8 cellular contexts compared by ENCODE assay signal in genomic region chr12:102478416-102479098, GRCh38. TPM values are rescaled to one million over a fixed set of nuclear protein-coding genes. Genes with fewer than 3 reads are reported as not detected.
A peak's percentile ranks its signal among the peaks of the same experiment; 100 is the strongest.
DNase-seq lines count a peak whose midpoint lies in the region; ATAC-seq, FAIRE-seq and TF ChIP-seq lines count a peak whose summit lies in the region.

No MANE protein-coding gene starts in this region.

- POLR2A ChIA-PET in RWPE1 (lab: Yijun Ruan, JAX; ENCODE audit: low non-redundant PET), result no interaction called here

- H3K36me3 ChIP-seq in Peyer's patch (no peaks in the 10 kb centered on the region), kidney (ENCODE audit: control insufficient read depth in 1 of 2, insufficient read depth in 2 of 2, low read length in 2 of 2) (no peaks in the 10 kb centered on the region), upper lobe of left lung (no peaks in the 10 kb centered on the region)

- H3K4me3 ChIP-seq in right cardiac atrium (ENCODE audit: low read length) (peak overlapping the region; percentile 71), Peyer's patch (peak overlapping the region in 2 of 4 donors; percentile 24 to 25), kidney (ENCODE audit: low read length in 2 of 2) (peak overlapping the region; percentile 31 to 49), upper lobe of left lung (peak overlapping the region in 3 of 4 donors; percentile 9 to 25 (median 24))

- FAIRE-seq in kidney (lab: Jason Lieb, UNC), result no peak

- WGBS in right cardiac atrium, result 32% methylated on average over 4 of the region's 4 CpGs
- 25 to 28% methylated on average over 4 of the region's 4 CpGs for WGBS in upper lobe of left lung, 2 donors

- TF ChIP-seq EP300 in upper lobe of left lung (IDR thresholded peaks at IDR 0.05), result no peak

- ATAC-seq in right cardiac atrium (peak in 1 of 2 donors; percentile 17), Right ventricle myocardium inferior (no peak), HG02678 (IDR thresholded peaks at IDR 0.05; ENCODE audit: unreplicated experiment) (peak; percentile 63), upper lobe of left lung (ENCODE audit: low FRiP score in 2 of 2) (peak in 1 of 2 donors; percentile 7)

- CTCF ChIA-PET in RWPE1 (lab: Yijun Ruan, JAX), result interaction anchor here (0.7 kb wide), 2 partner anchors 308 to 325 kb away, joined by 3 to 4 read pairs; no protein-coding TSS in a partner anchor

- TF ChIP-seq POLR2A in Peyer's patch (IDR thresholded peaks at IDR 0.05) (no peak), upper lobe of left lung (IDR thresholded peaks at IDR 0.05) (no peak)

- no peak for DNase-seq in right cardiac atrium
- no peak for DNase-seq in Right ventricle myocardium inferior (ENCODE audit: missing footprints)
- DNase-seq in Peyer's patch, result peak in 2 of 3 donors; percentile 62 to 72
- no peak for DNase-seq in kidney
- peak in 1 of 2 donors; percentile 32 for DNase-seq in upper lobe of left lung
- DNase-seq in RWPE1 (ENCODE audit: low spot score), result no peak
- no peak for DNase-seq in HUDEP-2 (lab: John Stamatoyannopoulos, UW; ENCODE audit: unreplicated experiment in 76 of 76)

- no peak overlapping the region for H3K27ac ChIP-seq in right cardiac atrium (ENCODE audit: low read length)
- H3K27ac ChIP-seq in Peyer's patch, result peak overlapping the region; percentile 34 to 71 (median 45)
- H3K27ac ChIP-seq in kidney (ENCODE audit: low read depth in 2 of 2, low read length in 2 of 2), result no peak overlapping the region
- peak overlapping the region in 1 of 4 donors; percentile 41 for H3K27ac ChIP-seq in upper lobe of left lung
- H3K27ac ChIP-seq in RWPE1, result no peak overlapping the region

- H3K27me3 ChIP-seq in right cardiac atrium (ENCODE audit: control insufficient read depth, insufficient read depth), result no peaks in the 10 kb centered on the region
- no peaks in the 10 kb centered on the region for H3K27me3 ChIP-seq in Peyer's patch
- no peaks in the 10 kb centered on the region for H3K27me3 ChIP-seq in upper lobe of left lung

- TF ChIP-seq CTCF in Peyer's patch (IDR thresholded peaks at IDR 0.05) (no peak), kidney (IDR thresholded peaks at IDR 0.05; ENCODE audit: borderline replicate concordance, extremely low read depth, insufficient read depth) (no peak), upper lobe of left lung (IDR thresholded peaks at IDR 0.05) (no peak), RWPE1 (conservative IDR thresholded peaks at IDR 0.05; ENCODE audit: low read depth) (no peak)

- H3K4me1 ChIP-seq in right cardiac atrium (ENCODE audit: control insufficient read depth, insufficient read depth, low read length) (peaks cover 3% of the 10 kb centered on the region), Peyer's patch (peaks cover 0 to 5% (median 0%) of the 10 kb centered on the region in 4 donors), kidney (ENCODE audit: control insufficient read depth in 1 of 2, insufficient read depth in 1 of 2, low read depth in 1 of 2, low read length in 2 of 2) (peaks cover 6 to 7% of the 10 kb centered on the region in 2 donors), upper lobe of left lung (peaks cover 0 to 33% (median 15%) of the 10 kb centered on the region in 4 donors)

- intact Hi-C loops in right cardiac atrium (cut with DNase I) (no loop called here), Right ventricle myocardium inferior (cut with DNase I) (no loop called here), kidney (cut with DNase I) (no loop called here)

- no peak overlapping the region for H3K9ac ChIP-seq in kidney (ENCODE audit: low read length in 2 of 2)

- H3K9me3 ChIP-seq in right cardiac atrium (ENCODE audit: control insufficient read depth, low read length) (no peaks in the 10 kb centered on the region), Peyer's patch (no peaks in the 10 kb centered on the region), kidney (ENCODE audit: control insufficient read depth in 1 of 2, low read length in 2 of 2) (no peaks in the 10 kb centered on the region), upper lobe of left lung (no peaks in the 10 kb centered on the region)

RNA-seq across cellular contexts. Expression of gene IGF1, which starts 1.8 kb away (rescaled TPM):
- total RNA-seq in right cardiac atrium (10 to 100 TPM in 1 of 4 donors, 1 to 10 TPM in 3; 4.7 to 71.9 (median 7.7) TPM), Right ventricle myocardium inferior (10.9 TPM), Peyer's patch (10 to 100 TPM in 1 of 4 donors, 1 to 10 TPM in 3; 4.0 to 21.5 (median 6.3) TPM), kidney (7.2 TPM), upper lobe of left lung (10 to 100 TPM in 2 of 6 donors, 1 to 10 TPM in 4; 1.0 to 23.9 (median 5.0) TPM)
- polyA plus RNA-seq in right cardiac atrium (6.5 TPM), kidney (ENCODE audit: insufficient read depth, low read depth, low replicate concordance) (0.71 TPM)

Comparison
In these comparisons a context has a peak if more than half of its experiments do, and no peak if none do; other contexts are left out.
1. DNase-seq: peak in Peyer's patch (2 of 3); none in right cardiac atrium (0 of 3), Right ventricle myocardium inferior (single experiment), kidney (single experiment), RWPE1 (single experiment) and HUDEP-2 (0 of 76).
2. H3K27ac ChIP-seq: peak in Peyer's patch (4 of 4); none in right cardiac atrium (single experiment), kidney (0 of 2) and RWPE1 (single experiment).